In genomic region chr19:13198634-13199033, GRCh38 we compare ENCODE assay signal across 19 cellular contexts.
"Had no signal": no experiment of that assay in that cellular context is flagged by ENCODE, and none has a peak within 500 bp of the region (broad histone marks: within the 10 kb centered on the region; RNA-seq: fewer than 3 reads in every experiment).

No MANE protein-coding gene starts in this region.

- H3K4me1 Mint-ChIP-seq: mesothelial cell of epicardium had no signal

- H3K4me3 ChIP-seq: coronary artery, esophagus muscularis mucosa, gastrocnemius medialis, heart right ventricle, left lung, lower lobe of right lung, mucosa of descending colon had no signal

- H3K9me3 ChIP-seq: esophagus muscularis mucosa, gastrocnemius medialis, heart right ventricle, left lung, lower lobe of right lung, mucosa of descending colon had no signal

- ATAC-seq: foreskin keratinocyte, gastrocnemius medialis, heart right ventricle, left cardiac atrium, left lung, left ventricle myocardium superior, lower lobe of right lung, mucosa of descending colon had no signal

- H3K9me3 Mint-ChIP-seq: mesothelial cell of epicardium had no signal

- H3K27ac ChIP-seq: coronary artery, dorsolateral prefrontal cortex, esophagus muscularis mucosa, foreskin keratinocyte, gastrocnemius medialis, heart right ventricle, left lung, lower lobe of right lung had no signal

- DNase-seq: dermis blood vessel endothelial cell; effector CD4-positive, alpha-beta T cell; effector memory CD4-positive, alpha-beta T cell; foreskin keratinocyte; gastrocnemius medialis; glutamatergic neuron; head of caudate nucleus; heart right ventricle; hippocampal formation; left cardiac atrium; left lung; left ventricle myocardium superior; lower lobe of right lung; mesenchymal stem cell; mucosa of descending colon had no signal

- H3K4me1 ChIP-seq: foreskin keratinocyte, gastrocnemius medialis had no signal

- H3K27ac Mint-ChIP-seq: mesothelial cell of epicardium had no signal

- H3K36me3 Mint-ChIP-seq: mesothelial cell of epicardium had no signal

- H3K27me3 ChIP-seq: dorsolateral prefrontal cortex, esophagus muscularis mucosa, foreskin keratinocyte, gastrocnemius medialis, heart right ventricle, left lung had no signal

- H3K36me3 ChIP-seq: esophagus muscularis mucosa, gastrocnemius medialis, heart right ventricle, left lung, lower lobe of right lung had no signal

- H3K4me3 Mint-ChIP-seq: mesothelial cell of epicardium had no signal
